Comparison of ENCODE assay signal across 16 cellular contexts in genomic region chr14:54377501-54377900, GRCh38.
"Had no signal": no experiment of that assay in that cellular context is flagged by ENCODE, and none has a peak within 500 bp of the region (broad histone marks: within the 10 kb centered on the region; RNA-seq: fewer than 3 reads in every experiment).

No MANE protein-coding gene starts in this region.

- H3K27ac ChIP-seq: epithelial cell of prostate, esophagus muscularis mucosa, gastroesophageal sphincter, neutrophil, sigmoid colon, skin epidermis had no signal

- ATAC-seq: gastroesophageal sphincter; left lobe of liver; naive thymus-derived CD4-positive, alpha-beta T cell had no signal

- DNase-seq: effector memory CD4-positive, alpha-beta T cell; glutamatergic neuron; islet precursor cell; mammary epithelial cell; naive thymus-derived CD4-positive, alpha-beta T cell; nephron progenitor cell; posterior cingulate gyrus; sigmoid colon; stimulated activated naive CD4-positive, alpha-beta T cell treated with Interleukin-2 at 50 U/mL for 16 hours had no signal

- H3K36me3 Mint-ChIP-seq: type B pancreatic cell had no signal

- H3K27ac Mint-ChIP-seq: naive thymus-derived CD4-positive, alpha-beta T cell; nephron progenitor cell; type B pancreatic cell had no signal

- H3K9me3 Mint-ChIP-seq: type B pancreatic cell had no signal

- H3K4me3 Mint-ChIP-seq: naive thymus-derived CD4-positive, alpha-beta T cell; nephron progenitor cell; type B pancreatic cell had no signal

- H3K4me3 ChIP-seq: esophagus muscularis mucosa, gastroesophageal sphincter, sigmoid colon, skin epidermis had no signal
